Comparison of ENCODE assay signal across 29 cellular contexts in genomic region chr6:28655164-28655563, GRCh38.
"Had no signal": no experiment of that assay in that cellular context is flagged by ENCODE, and none has a peak within 500 bp of the region (broad histone marks: within the 10 kb centered on the region; RNA-seq: fewer than 3 reads in every experiment).

No MANE protein-coding gene starts in this region.

- FAIRE-seq: astrocyte, TTC549 had no signal

- DNase-seq: activated B cell treated with CpG ODN at 0.5 μM for 24 hours; activated CD4-positive, alpha-beta memory T cell treated with anti-CD3 and anti-CD28 coated beads for 36 hours; activated CD4-positive, alpha-beta T cell treated with anti-CD3 and anti-CD28 coated beads for 4 hours; activated CD4-positive, alpha-beta T cell treated with anti-CD3 and anti-CD28 coated beads, Interleukin-2, amount 10 ng/mL, durations not matched to agents 24 days and 14 days; activated CD4-positive, alpha-beta T cell treated with anti-CD3 and anti-CD28 coated beads, Interleukin-2, amount 50 U/mL, for 1 hour; activated CD4-positive, alpha-beta T cell treated with anti-CD3 and anti-CD28 coated beads, Interleukin-2, amount 50 U/mL, for 4 hours; activated CD4-positive, CD25-positive, alpha-beta regulatory T cell treated with anti-CD3 and anti-CD28 coated beads, Interleukin-2, amount 50 U/mL, for 72 hours; activated CD8-positive, alpha-beta memory T cell treated with anti-CD3 and anti-CD28 coated beads, Interleukin-2, amount 50 U/mL, for 4 hours; activated CD8-positive, alpha-beta T cell treated with anti-CD3 and anti-CD28 coated beads for 36 hours; activated effector memory CD4-positive, alpha-beta T cell treated with anti-CD3 and anti-CD28 coated beads, Interleukin-2, amount 50 U/mL, for 16 hours; activated gamma-delta T cell treated with Interleukin-2 at 50 U/mL for 16 hours; activated naive CD4-positive, alpha-beta T cell; activated naive CD4-positive, alpha-beta T cell treated with anti-CD3 and anti-CD28 coated beads for 36 hours; activated naive CD4-positive, alpha-beta T cell treated with anti-CD3 and anti-CD28 coated beads, Interleukin-2, amount 50 U/mL, for 16 hours; activated naive CD8-positive, alpha-beta T cell treated with anti-CD3 and anti-CD28 coated beads for 36 hours; activated T-cell treated with anti-CD3 and anti-CD28 coated beads for 4 hours; activated T-cell treated with anti-CD3 and anti-CD28 coated beads, Interleukin-2, amount 50 U/mL, for 1 hour; activated T-cell treated with anti-CD3 and anti-CD28 coated beads, Interleukin-2, amount 50 U/mL, for 4 hours; activated T-cell treated with anti-CD3 and anti-CD28 coated beads, Interleukin-2, amount 50 U/mL, for 72 hours; adrenal gland; amniotic stem cell; aorta; body of pancreas; brain microvascular endothelial cell; central memory CD4-positive, alpha-beta T cell; T-helper 2 cell; T-helper 9 cell had no signal
